Comparison of ENCODE assay signal across 22 cellular contexts in the genomic region with DNA sequence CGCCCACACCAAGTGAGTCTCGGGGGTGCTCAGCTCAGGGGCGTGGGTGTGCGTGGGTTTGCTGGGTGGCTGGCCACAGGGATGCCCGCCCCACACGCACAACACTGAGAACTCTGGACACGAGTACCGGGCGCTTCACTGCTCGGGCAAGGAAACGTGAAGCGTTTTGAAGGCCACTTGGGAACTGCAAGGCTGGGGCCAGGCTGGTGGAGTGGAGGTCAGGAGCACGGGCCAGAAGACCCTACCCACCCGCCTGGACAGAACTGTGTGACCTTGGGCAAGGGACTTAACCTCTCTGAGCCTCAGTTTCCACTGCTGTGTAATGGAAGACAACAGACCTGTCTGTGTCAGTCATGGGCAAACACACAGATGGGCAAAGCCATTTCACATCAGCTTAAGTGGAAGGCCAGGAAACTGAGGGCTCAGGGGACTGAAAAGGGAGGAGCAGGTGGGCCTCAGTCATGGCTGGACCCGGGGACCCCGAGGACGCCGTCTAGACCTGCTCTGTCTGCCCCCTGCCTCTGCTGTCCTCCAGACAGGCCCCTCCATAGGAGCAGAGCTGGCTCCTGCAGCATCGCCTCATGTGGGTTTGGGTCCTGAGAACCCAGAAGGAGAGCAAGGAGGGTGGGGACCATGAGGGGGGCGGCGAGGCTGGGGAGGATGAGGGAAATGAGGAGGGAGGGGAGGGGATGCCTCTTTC. TPM values are rescaled to one million over a fixed set of nuclear protein-coding genes. Genes with fewer than 3 reads are reported as not detected.
"Had no signal": no experiment of that assay in that cellular context is flagged by ENCODE, and none has a peak within 500 bp of the region (broad histone marks: within the 10 kb centered on the region; RNA-seq: fewer than 3 reads in every experiment).

No MANE protein-coding gene starts in this region.

- H3K9me3 ChIP-seq: SJCRH30, SK-N-SH had no signal

- H3K4me3 ChIP-seq: SJCRH30 had no signal

- H3K9ac ChIP-seq: SK-N-SH had no signal

- DNase-seq: activated CD4-positive, alpha-beta T cell treated with anti-CD3 and anti-CD28 coated beads for 4 hours; activated CD8-positive, alpha-beta memory T cell treated with anti-CD3 and anti-CD28 coated beads, Interleukin-2, amount 50 U/mL, for 4 hours; activated CD8-positive, alpha-beta T cell treated with anti-CD3 and anti-CD28 coated beads for 36 hours; activated naive CD4-positive, alpha-beta T cell treated with anti-CD3 and anti-CD28 coated beads, Interleukin-2, amount 50 U/mL, for 16 hours; activated naive CD8-positive, alpha-beta T cell treated with anti-CD3 and anti-CD28 coated beads, Interleukin-2, amount 10 ng/mL, durations not matched to agents 7 days and 5 days; activated T-cell treated with anti-CD3 and anti-CD28 coated beads, Interleukin-2, amount 50 U/mL, for 72 hours; aorta; KG1; NCI-H1048; NCI-H2081; NCI-H510A treated with DMSO at 0.1 percent for 48 hours; NCI-H69; NK-92 treated with Interleukin-12 subunit alpha and Interleukin-12 subunit beta, amount 100 ng/mL, for 24 hours; OCI-M1; RPMI8226; SJCRH30; SK-N-SH; T-helper 1 cell had no signal

- H3K4me2 ChIP-seq: SK-N-SH had no signal

- ATAC-seq: activated CD4-positive, CD25-positive, alpha-beta regulatory T cell treated with anti-CD3 and anti-CD28 coated beads, Interleukin-2, amount 50 U/mL, for 24 hours; activated CD8-positive, alpha-beta T cell treated with anti-CD3 and anti-CD28 coated beads for 36 hours; activated T-cell treated with anti-CD3 and anti-CD28 coated beads, Interleukin-2, amount 50 U/mL, for 72 hours had no signal

- H3K27ac ChIP-seq: SJCRH30 had no signal

- H3K36me3 ChIP-seq: SJCRH30 had no signal

- H3K4me1 ChIP-seq: SJCRH30 had no signal

RNA-seq across cellular contexts. Expression of a gene that starts 52.5 kb away (rescaled TPM):
- total RNA-seq: activated naive CD8-positive, alpha-beta T cell treated with anti-CD3 and anti-CD28 coated beads, Interleukin-2, amount 10 ng/mL, durations not matched to agents 7 days and 5 days; bronchial epithelial cell; LHCN-M2; M059J had no signal
- polyA plus RNA-seq: SK-N-SH had no signal
